In the genomic region with DNA sequence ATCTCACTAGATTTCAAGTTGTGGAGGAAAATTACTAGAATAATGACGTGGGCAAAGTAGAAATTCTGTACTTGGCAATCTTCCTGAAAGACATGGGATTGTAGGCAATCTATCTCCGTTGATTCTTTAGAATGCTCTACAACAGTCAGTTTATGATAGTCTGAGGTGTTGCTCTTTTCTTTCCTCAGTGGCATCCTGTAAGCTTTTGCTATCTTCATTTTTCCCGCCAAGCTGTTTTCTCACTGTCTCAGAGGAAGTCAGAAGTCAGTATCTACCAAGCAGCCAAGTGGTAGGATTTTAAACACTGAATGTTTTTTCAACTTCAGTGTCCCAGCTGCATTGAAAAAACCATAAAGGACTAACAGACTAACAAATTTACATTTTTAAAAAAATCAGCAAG, we compare ENCODE assay signal across 20 cellular contexts. TPM values are rescaled to one million over a fixed set of nuclear protein-coding genes. Genes with fewer than 3 reads are reported as not detected.
A peak's percentile ranks its signal among the peaks of the same experiment; 100 is the strongest.
DNase-seq lines count a peak whose midpoint lies in the region; ATAC-seq, FAIRE-seq and TF ChIP-seq lines count a peak whose summit lies in the region.
"Had no signal": no experiment of that assay in that cellular context is flagged by ENCODE, and none has a peak within 500 bp of the region (broad histone marks: within the 10 kb centered on the region; RNA-seq: fewer than 3 reads in every experiment).

No MANE protein-coding gene starts in this region.

- TF ChIP-seq CTCF in HCT116 (IDR thresholded peaks at IDR 0.05 in 2 of 3, conservative IDR thresholded peaks at IDR 0.05 in 1 of 3; ENCODE audit: borderline replicate concordance in 1 of 3, insufficient read depth in 1 of 3, low read depth in 2 of 3, low read length in 2 of 3) (no peak), esophagus muscularis mucosa (IDR thresholded peaks at IDR 0.05) (no peak), tibial artery (IDR thresholded peaks at IDR 0.05) (no peak), GM10248 (IDR thresholded peaks at IDR 0.05; ENCODE audit: control extremely low read depth, extremely low read depth, low read depth, missing control alignments) (no peak)

- no peak for DNase-seq in HCT116 (ENCODE audit: low read depth, low spot score)
- DNase-seq in esophagus muscularis mucosa (ENCODE audit: extremely low spot score), result no peak
- no peak for DNase-seq in tibial artery
- no peak for DNase-seq in GM10248 (ENCODE audit: extremely low spot score)
- no peak for DNase-seq in SKM-1 treated with dmso at 0.1 percent for 144 hours (lab: John Stamatoyannopoulos, UW; ENCODE audit: unreplicated experiment)
- DNase-seq in MG63, result no peak
- DNase-seq in GM12891 (ENCODE audit: insufficient read length, low spot score), result no peak
- DNase-seq: BE2C; CD8-positive, alpha-beta T cell; COR-L47; DMS53; GF-D8; GOT3; H9; HFFc6 had no signal

- CTCF ChIA-PET in HCT116 (lab: Charles Lee) (no interaction called here), GM10248 (lab: Yijun Ruan, JAX) (interaction anchor here (1.0 kb wide), 1 partner anchor 10 kb away, joined by 4 read pairs; no protein-coding TSS in a partner anchor)

- POLR2A ChIA-PET in HCT116 (lab: Charles Lee) (interaction anchor here (1.0 to 3.5 kb wide), 8 partner anchors 8 to 79 kb away, joined by 3 to 11 read pairs (median 4); no protein-coding TSS in a partner anchor), GM10248 (lab: Yijun Ruan, JAX) (no interaction called here)

- no TSS peak for BruUV-seq in HCT116 (replicated peaks; lab: Mats Ljungman, UMichigan)

- H3K79me2 ChIP-seq in HCT116 (ENCODE audit: insufficient read depth, low read length), result no peaks in the 10 kb centered on the region

- TF ChIP-seq POLR2A in HCT116 (IDR thresholded peaks at IDR 0.05; ENCODE audit: borderline replicate concordance, extremely low read depth, insufficient read depth, insufficient read length) (no peak), esophagus muscularis mucosa (IDR thresholded peaks at IDR 0.05; ENCODE audit: low read depth) (no peak), GM12891 (IDR thresholded peaks at IDR 0.05; ENCODE audit: low read depth, low read length) (no peak)

- H3K27me3 ChIP-seq in HCT116 (ENCODE audit: insufficient read depth, low read length), result no peaks in the 10 kb centered on the region
- H3K27me3 ChIP-seq in esophagus muscularis mucosa, result no peaks in the 10 kb centered on the region
- H3K27me3 ChIP-seq in tibial artery, result no peaks in the 10 kb centered on the region
- H3K27me3 ChIP-seq in MG63, result no peaks in the 10 kb centered on the region
- H3K27me3 ChIP-seq: BE2C had no signal

- H3K27ac ChIP-seq in HCT116 (ENCODE audit: low read depth, low read length) (peak overlapping the region; percentile 100), esophagus muscularis mucosa (replicated peaks in 1 of 4) (peak overlapping the region; percentile 50 to 75 (median 56)), mesodermal cell (ENCODE audit: low read depth, low read length, severe bottlenecking) (peak overlapping the region; percentile 6), tibial artery (peak overlapping the region; percentile 17 to 40)
- H3K27ac ChIP-seq: C4-2B had no signal

- peak overlapping the region; percentile 53 for H3K9ac ChIP-seq in HCT116 (ENCODE audit: low read length)

- RAD21 ChIA-PET in HCT116 (lab: Charles Lee; ENCODE audit: low non-redundant PET in 1 of 2, low total read pairs in 2 of 2, uncharacterized antibody in 2 of 2, unreplicated experiment in 2 of 2), result no interaction called here

- H3K9me2 ChIP-seq in HCT116 (ENCODE audit: insufficient read depth), result no peaks in the 10 kb centered on the region

- no peak for ATAC-seq in HCT116
- ATAC-seq: CD8-positive, alpha-beta T cell; HepG2 had no signal

- WGBS in esophagus muscularis mucosa, result 41% methylated on average over 3 of the region's 3 CpGs
- WGBS in mesodermal cell (ENCODE audit: insufficient coverage in 2 of 2), 2 experiments, result 66 to 86% methylated on average over 1 to 2 of the region's 3 CpGs

- peak overlapping the region; percentile 44 for H3K4me2 ChIP-seq in HCT116 (ENCODE audit: low read length)

- FAIRE-seq in GM12891 (lab: Jason Lieb, UNC), result no peak
- FAIRE-seq: GM18507, HepG2, HTR-8/SVneo had no signal

- H3K4me1 ChIP-seq in HCT116 (ENCODE audit: control insufficient read depth in 1 of 2, insufficient read depth in 2 of 2, low read length in 2 of 2), result peaks cover 45 to 71% of the 10 kb centered on the region in 2 experiments
- peaks cover 5 to 76% (median 62%) of the 10 kb centered on the region in 4 donors for H3K4me1 ChIP-seq in esophagus muscularis mucosa
- no peaks in the 10 kb centered on the region for H3K4me1 ChIP-seq in mesodermal cell (ENCODE audit: control insufficient read depth, insufficient read depth, low read length, poor library complexity, severe bottlenecking)
- H3K4me1 ChIP-seq in tibial artery, result peaks cover 0 to 91% (median 17%) of the 10 kb centered on the region in 4 donors
- H3K4me1 ChIP-seq: BE2C had no signal

- H3K4me3 ChIP-seq in HCT116 (replicated peaks in 1 of 2; ENCODE audit: low read depth in 1 of 2, low read length in 2 of 2) (no peak overlapping the region), esophagus muscularis mucosa (no peak overlapping the region), mesodermal cell (ENCODE audit: extremely low read depth, insufficient read depth, low read length, poor library complexity, severe bottlenecking) (no peak overlapping the region), tibial artery (no peak overlapping the region), MG63 (no peak overlapping the region)

- intact Hi-C loops in HCT116 (cut with micrococcal nuclease) (no loop called here), esophagus muscularis mucosa (cut with DNase I) (no loop called here), tibial artery (cut with DNase I; ENCODE audit: low total_unique reads) (no loop called here)

- no peak for TF ChIP-seq RAD21 in HCT116 (IDR thresholded peaks at IDR 0.05; ENCODE audit: low read depth)

- no peaks in the 10 kb centered on the region for H3K9me3 ChIP-seq in HCT116 (ENCODE audit: control insufficient read depth in 1 of 2, insufficient read depth in 1 of 2, low read depth in 1 of 2, low read length in 2 of 2)
- no peaks in the 10 kb centered on the region for H3K9me3 ChIP-seq in esophagus muscularis mucosa
- H3K9me3 ChIP-seq in mesodermal cell (ENCODE audit: control insufficient read depth, low read length), result no peaks in the 10 kb centered on the region
- no peaks in the 10 kb centered on the region for H3K9me3 ChIP-seq in tibial artery
- H3K9me3 ChIP-seq in MG63, result no peaks in the 10 kb centered on the region
- H3K9me3 ChIP-seq: BE2C had no signal

- no peak for TF ChIP-seq EP300 in esophagus muscularis mucosa (IDR thresholded peaks at IDR 0.05)

- H3K36me3 ChIP-seq in HCT116 (ENCODE audit: control insufficient read depth in 1 of 2, insufficient read depth in 2 of 2, low read length in 2 of 2) (peaks cover 0 to 15% of the 10 kb centered on the region in 2 experiments; a peak in 1 of 4 replicates), esophagus muscularis mucosa (no peaks in the 10 kb centered on the region), mesodermal cell (ENCODE audit: control insufficient read depth, insufficient read depth, low read length) (peaks cover 7% of the 10 kb centered on the region), tibial artery (no peaks in the 10 kb centered on the region), MG63 (no peaks in the 10 kb centered on the region)
- H3K36me3 ChIP-seq: BE2C had no signal

- no peak overlapping the region for H2AFZ ChIP-seq in HCT116 (ENCODE audit: low read depth, low read length, poor library complexity, severe bottlenecking)

- no peaks in the 10 kb centered on the region for H4K20me1 ChIP-seq in HCT116 (ENCODE audit: insufficient read depth)

TF ChIP-seq in HCT116, 20 proteins besides CTCF, POLR2A, EP300 and RAD21 (continues in another document):
- TF ChIP-seq TCF7L2 (IDR thresholded peaks at IDR 0.05; ENCODE audit: borderline replicate concordance, extremely low read depth, insufficient read depth, insufficient read length), result no peak
- no peak for TF ChIP-seq EZH2 (IDR thresholded peaks at IDR 0.05)

TF ChIP-seq in GM12891, 5 proteins besides CTCF, POLR2A, EP300 and RAD21:
- no peak for TF ChIP-seq TAF1 (IDR thresholded peaks at IDR 0.05; ENCODE audit: low read depth, low read length)
- TF ChIP-seq POU2F2 (IDR thresholded peaks at IDR 0.05; ENCODE audit: low read depth, low read length), result no peak
- no peak for TF ChIP-seq SPI1 (IDR thresholded peaks at IDR 0.05; ENCODE audit: low read depth, low read length)
- no peak for TF ChIP-seq PAX5 (IDR thresholded peaks at IDR 0.05; ENCODE audit: insufficient read depth, low read length, severe bottlenecking)
- no peak for TF ChIP-seq POLR2AphosphoS5 (IDR thresholded peaks at IDR 0.05; ENCODE audit: low read depth, low read length)

RNA-seq across cellular contexts. Expression of gene PCDH7, which starts 23.7 kb away (rescaled TPM):
- total RNA-seq in HCT116 (2021; ENCODE audit: unreplicated experiment), result 65.9 TPM
- polyA plus RNA-seq in HCT116 (2012), result 29.5 and 35.8 TPM in 2 replicates
- total RNA-seq in esophagus muscularis mucosa, result 100 to 1,000 TPM; 221 to 356 (median 299) TPM
- 46.1 TPM for polyA plus RNA-seq in mesodermal cell (2013, experiment 1 of 2)
- 39.3 TPM for polyA plus RNA-seq in mesodermal cell (2013, experiment 2 of 2)
- not detected in 2 replicates for total RNA-seq in MG63 (2014; rRNA removed; shearing (Covaris generic); ENCODE audit: low replicate concordance)
- polyA plus RNA-seq in GM12891 (2012; ENCODE audit: low read depth, missing spikeins), result not detected
- total RNA-seq: CD8-positive, alpha-beta T cell; HepG2 had no signal
- polyA plus RNA-seq: HepG2 had no signal

Comparison
In these comparisons a context has a peak if more than half of its experiments do, and no peak if none do; other contexts are left out.
1. H3K27ac ChIP-seq: peak in every context shown above with its lines; median percentile 100 in HCT116; 56 in esophagus muscularis mucosa; 28 in tibial artery; 6 in mesodermal cell.
2. RNA of gene PCDH7, which starts 23.7 kb away (total RNA-seq): 221 to 356 TPM in esophagus muscularis mucosa and 65.9 TPM in HCT116 (single experiment); not detected in MG63; every median in the first group is over 10 times any median in the second.